8 cellular contexts compared by ENCODE assay signal in the genomic region with DNA sequence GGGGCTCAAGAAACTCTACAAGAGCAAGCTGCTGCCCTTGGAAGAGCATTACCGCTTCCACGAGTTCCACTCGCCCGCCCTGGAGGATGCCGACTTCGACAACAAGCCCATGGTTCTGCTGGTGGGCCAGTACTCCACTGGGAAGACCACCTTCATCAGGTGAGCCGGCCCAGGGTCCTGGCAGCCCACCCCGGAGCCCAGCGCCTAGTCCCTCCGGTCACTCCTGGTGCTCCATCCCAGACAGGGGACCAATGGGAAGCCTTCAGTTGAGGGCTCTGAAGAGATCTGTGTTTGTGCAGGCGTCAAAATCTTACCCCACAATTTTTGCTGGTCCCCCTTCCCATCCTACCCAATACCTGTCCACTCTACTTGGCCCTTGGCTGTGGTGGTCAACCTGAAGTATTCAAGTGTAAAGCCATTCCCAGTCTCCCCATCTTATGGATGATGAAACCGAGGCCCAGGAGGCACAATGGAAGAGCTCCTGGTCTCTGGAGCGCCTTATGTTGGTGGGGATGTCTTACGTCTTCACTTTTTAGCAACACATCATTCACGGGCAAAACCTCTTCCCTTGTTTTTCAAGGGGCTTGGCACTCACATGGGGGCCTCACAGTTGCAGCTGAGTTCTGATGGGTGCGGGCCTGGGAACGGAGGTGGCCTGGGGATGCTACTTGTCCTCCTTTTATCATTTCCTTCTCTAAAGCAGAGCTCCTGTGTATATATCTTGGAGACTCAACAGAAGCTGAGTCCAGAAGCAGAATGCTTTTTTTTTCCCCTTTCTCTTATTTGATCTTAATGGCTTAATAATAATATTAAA. TPM values are rescaled to one million over a fixed set of nuclear protein-coding genes. Genes with fewer than 3 reads are reported as not detected.
DNase-seq lines count a peak whose midpoint lies in the region; TF ChIP-seq lines count a peak whose summit lies in the region.

No MANE protein-coding gene starts in this region.

- H3K36me3 Mint-ChIP-seq in activated T-cell treated with anti-CD3 and anti-CD28 coated beads, Interleukin-2, amount 50 U/mL, for 24 hours (ENCODE audit: low read depth): no peaks in the 10 kb centered on the region
- H3K36me3 Mint-ChIP-seq in type B pancreatic cell: peaks cover 4% of the 10 kb centered on the region

- H2BK120ac ChIP-seq in mesendoderm (ENCODE audit: low read depth, low read length): no peak overlapping the region

- H3K9ac ChIP-seq in mammary epithelial cell (ENCODE audit: insufficient read depth, low read length) (no peak overlapping the region), mesendoderm (ENCODE audit: low read length) (peak overlapping the region; percentile 87)

- CTCF ChIA-PET in mammary epithelial cell (lab: Charles Lee; ENCODE audit: low non-redundant PET): no interaction called here

- H3K4me3 Mint-ChIP-seq in activated T-cell treated with anti-CD3 and anti-CD28 coated beads, Interleukin-2, amount 50 U/mL, for 24 hours: peak overlapping the region; percentile 56
- H3K4me3 Mint-ChIP-seq in type B pancreatic cell: peak overlapping the region; percentile 85

- H3K27me3 Mint-ChIP-seq in activated T-cell treated with anti-CD3 and anti-CD28 coated beads, Interleukin-2, amount 50 U/mL, for 24 hours: peaks cover 5% of the 10 kb centered on the region
- peaks cover 13% of the 10 kb centered on the region for H3K27me3 Mint-ChIP-seq in type B pancreatic cell

- no peak overlapping the region for H2AK5ac ChIP-seq in mesendoderm (ENCODE audit: low read length)

- BruUV-seq in mammary epithelial cell (replicated peaks; lab: Mats Ljungman, UMichigan): no TSS peak

- H2AFZ ChIP-seq in mammary epithelial cell (ENCODE audit: low read depth, low read length): peak overlapping the region; percentile 92

- H3K79me2 ChIP-seq in mammary epithelial cell (ENCODE audit: insufficient read depth, low read length) (no peaks in the 10 kb centered on the region), mesendoderm (ENCODE audit: control insufficient read depth, insufficient read depth, low read length) (no peaks in the 10 kb centered on the region)

- H3K36me3 ChIP-seq in mammary epithelial cell (ENCODE audit: insufficient read depth, low read length) (no peaks in the 10 kb centered on the region), mesendoderm (ENCODE audit: control insufficient read depth, insufficient read depth, low read length) (no peaks in the 10 kb centered on the region)

- dilution Hi-C loops in mammary epithelial cell (cut with HindIII; ENCODE audit: low sequenced_read_pairs): no loop called here

- H3K56ac ChIP-seq in mesendoderm (ENCODE audit: low read length): peak overlapping the region; percentile 75

- no peak overlapping the region for H3K4ac ChIP-seq in mesendoderm (ENCODE audit: low read depth, low read length)

- TF ChIP-seq CTCF in mammary epithelial cell (conservative IDR thresholded peaks at IDR 0.05 in 1 of 2, IDR thresholded peaks at IDR 0.05 in 1 of 2; ENCODE audit: extremely low read depth in 1 of 2, insufficient read depth in 1 of 2, low read depth in 1 of 2, low read length in 2 of 2): no peak
- TF ChIP-seq CTCF in type B pancreatic cell (conservative IDR thresholded peaks at IDR 0.05): no peak

- in situ Hi-C loops in mammary epithelial cell (cut with MboI; ENCODE audit: low sequenced_read_pairs in 2 of 2): loop anchor here in 1 of 2 donors (10.0 to 25.0 kb wide), 2 partner anchors 100 to 202 kb away; no protein-coding TSS in a partner anchor

- H4K5ac ChIP-seq in mesendoderm (ENCODE audit: low read length): no peak overlapping the region

- H3K79me1 ChIP-seq in mesendoderm (ENCODE audit: low read length): peaks cover 7% of the 10 kb centered on the region

- intact Hi-C loops in mammary epithelial cell (cut with micrococcal nuclease): loop anchor here (2.0 to 10.0 kb wide), 3 partner anchors 90 to 490 kb away; no protein-coding TSS in a partner anchor

- H3K9me3 Mint-ChIP-seq in activated T-cell treated with anti-CD3 and anti-CD28 coated beads, Interleukin-2, amount 50 U/mL, for 24 hours: no peaks in the 10 kb centered on the region
- no peaks in the 10 kb centered on the region for H3K9me3 Mint-ChIP-seq in type B pancreatic cell

- H3K9me3 ChIP-seq in mammary epithelial cell (replicated peaks; ENCODE audit: insufficient read depth, low read length): no peaks in the 10 kb centered on the region

- 59% methylated on average over 16 of the region's 17 CpGs for WGBS in mammary epithelial cell (ENCODE audit: low coverage, missing lambda C conversion rate)
- no CpG with 5 or more reads among the region's 17 CpGs for WGBS in mesendoderm (ENCODE audit: extremely low coverage, insufficient coverage, low lambda C conversion rate)

- no peak for DNase-seq in activated T-cell treated with anti-CD3 and anti-CD28 coated beads, Interleukin-2, amount 50 U/mL, for 24 hours
- DNase-seq in activated T-cell treated with anti-CD3 and anti-CD28 coated beads for 4 hours (no peak), mammary epithelial cell (no peak), mesendoderm (no peak), type B pancreatic cell (ENCODE audit: extremely low spot score, unreplicated experiment) (peak; percentile 61), epidermal melanocyte (ENCODE audit: insufficient read length, low spot score) (no peak), NCI-H345 treated with DMSO at 0.1 percent for 48 hours (lab: John Stamatoyannopoulos, UW; ENCODE audit: unreplicated experiment) (no peak), AG20443 (ENCODE audit: low spot score) (no peak)

- H3K27ac ChIP-seq in mammary epithelial cell (ENCODE audit: insufficient read depth, low read depth, low read length) (no peak overlapping the region), mesendoderm (ENCODE audit: low read depth, low read length) (peak overlapping the region; percentile 9)

- H2BK15ac ChIP-seq in mesendoderm (replicated peaks; ENCODE audit: low read depth): no peak overlapping the region

- H2BK5ac ChIP-seq in mesendoderm (ENCODE audit: low read length): no peak overlapping the region

- H3K4me1 Mint-ChIP-seq in activated T-cell treated with anti-CD3 and anti-CD28 coated beads, Interleukin-2, amount 50 U/mL, for 24 hours (ENCODE audit: low read depth): peaks cover 23% of the 10 kb centered on the region
- H3K4me1 Mint-ChIP-seq in type B pancreatic cell (ENCODE audit: unreplicated experiment): peaks cover 16% of the 10 kb centered on the region

- no peaks in the 10 kb centered on the region for H4K20me1 ChIP-seq in mammary epithelial cell (ENCODE audit: insufficient read depth, low read length)

- H3K23ac ChIP-seq in mesendoderm (ENCODE audit: low read length): no peak overlapping the region

- H3K27me3 ChIP-seq in mammary epithelial cell (ENCODE audit: insufficient read depth, low read length): no peaks in the 10 kb centered on the region
- H3K27me3 ChIP-seq in mesendoderm (ENCODE audit: insufficient read depth, low read length, poor library complexity): no peaks in the 10 kb centered on the region

- peaks cover 36% of the 10 kb centered on the region for H3K4me1 ChIP-seq in mammary epithelial cell (ENCODE audit: insufficient read depth, low read length)
- peaks cover 5% of the 10 kb centered on the region for H3K4me1 ChIP-seq in mesendoderm (ENCODE audit: control insufficient read depth, low read depth, low read length)

- no peak overlapping the region for H4K8ac ChIP-seq in mesendoderm (ENCODE audit: low read depth, low read length)

- peak overlapping the region; percentile 44 for H3K27ac Mint-ChIP-seq in activated T-cell treated with anti-CD3 and anti-CD28 coated beads, Interleukin-2, amount 50 U/mL, for 24 hours
- no peak overlapping the region for H3K27ac Mint-ChIP-seq in type B pancreatic cell

- H3K4me2 ChIP-seq in mammary epithelial cell (ENCODE audit: insufficient read depth, low read depth, low read length): peak overlapping the region; percentile 95
- peak overlapping the region; percentile 60 for H3K4me2 ChIP-seq in mesendoderm (ENCODE audit: low read length)

- H3K4me3 ChIP-seq in mammary epithelial cell (replicated peaks in 1 of 3; ENCODE audit: insufficient read depth in 1 of 3, low read depth in 2 of 3, low read length in 3 of 3): peak overlapping the region; percentile 48 to 69 (median 49)
- H3K4me3 ChIP-seq in mesendoderm (ENCODE audit: low read length): peak overlapping the region; percentile 67

- no peak overlapping the region for H3K18ac ChIP-seq in mesendoderm (ENCODE audit: low read length)

RNA-seq across cellular contexts. Expression of gene EHD3, which starts 0.9 kb away (rescaled TPM):
- total RNA-seq in mammary epithelial cell (10 to 100 TPM; 39.4 to 53.3 TPM), type B pancreatic cell (ENCODE audit: low replicate concordance) (5.3 and 8.9 TPM in 2 replicates)
- polyA plus RNA-seq in mammary epithelial cell: 12.3 TPM
- 9.6 TPM for polyA minus RNA-seq in mammary epithelial cell
- polyA plus RNA-seq in mesendoderm (2013, experiment 1 of 2): 8.2 TPM
- polyA plus RNA-seq in mesendoderm (2013, experiment 2 of 2): 8.7 TPM

RNA-seq across cellular contexts. Expression of gene CAPN14, which starts 17.6 kb away (rescaled TPM):
- under 1 TPM; 0.17 to 0.47 TPM for total RNA-seq in mammary epithelial cell
- polyA plus RNA-seq in mammary epithelial cell: 0.20 TPM
- 3.2 TPM for polyA minus RNA-seq in mammary epithelial cell
- polyA plus RNA-seq in mesendoderm (2013, experiment 1 of 2): 0.10 TPM
- 0.07 TPM for polyA plus RNA-seq in mesendoderm (2013, experiment 2 of 2)
- 0.12 and 0.39 TPM in 2 replicates for total RNA-seq in type B pancreatic cell (ENCODE audit: low replicate concordance)
